12 cellular contexts compared by ENCODE assay signal in the genomic region with DNA sequence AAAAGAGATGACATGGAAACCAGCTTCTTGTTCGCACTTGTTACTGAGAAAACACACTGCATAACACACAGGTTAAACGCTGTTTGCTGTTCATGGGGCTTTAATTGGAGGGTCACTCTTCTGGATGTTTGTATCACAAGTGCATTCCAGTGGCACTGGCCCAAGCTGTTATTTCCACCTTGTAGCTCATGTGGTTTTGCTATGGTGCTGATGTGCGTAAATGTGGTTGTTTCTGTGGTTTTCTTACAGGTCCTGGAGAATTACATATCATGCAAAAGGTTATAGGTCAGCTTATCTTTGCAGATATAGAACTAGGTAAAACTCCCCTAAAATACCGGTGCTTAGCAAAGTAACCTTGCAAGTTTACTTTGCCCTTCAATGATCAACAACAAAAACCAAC.
DNase-seq lines count a peak whose midpoint lies in the region; ATAC-seq and TF ChIP-seq lines count a peak whose summit lies in the region.
"Had no signal": no experiment of that assay in that cellular context is flagged by ENCODE, and none has a peak within 500 bp of the region (broad histone marks: within the 10 kb centered on the region; RNA-seq: fewer than 3 reads in every experiment).

No MANE protein-coding gene starts in this region.

- no peaks in the 10 kb centered on the region for H3K9me3 ChIP-seq in Peyer's patch
- H3K9me3 ChIP-seq: SJCRH30 had no signal

- no peak for DNase-seq in activated B cell treated with CpG ODN at 0.5 μM for 24 hours
- DNase-seq in natural killer cell: no peak
- no peak for DNase-seq in Peyer's patch
- no peak for DNase-seq in AG20443 (ENCODE audit: low spot score)
- DNase-seq in AG08396 (ENCODE audit: low spot score): no peak
- DNase-seq: effector CD8-positive, alpha-beta T cell; GDM1; naive thymus-derived CD8-positive, alpha-beta T cell; NCI-H146 had no signal

- no peak overlapping the region for H3K27ac ChIP-seq in Peyer's patch
- H3K27ac ChIP-seq: SJCRH30 had no signal

- no peaks in the 10 kb centered on the region for H3K4me1 ChIP-seq in Peyer's patch
- H3K4me1 ChIP-seq: SJCRH30 had no signal

- peak; percentile 69 for ATAC-seq in GM18511 (IDR thresholded peaks at IDR 0.05; ENCODE audit: unreplicated experiment)
- peak; percentile 60 for ATAC-seq in HG02798 (IDR thresholded peaks at IDR 0.05; ENCODE audit: poor library complexity, unreplicated experiment)
- ATAC-seq in activated B cell treated with CpG ODN at 0.5 μM for 24 hours (ENCODE audit: low read depth): peak; percentile 40
- ATAC-seq in natural killer cell: peak; percentile 38 to 83 (median 67)

- no peak overlapping the region for H3K4me3 Mint-ChIP-seq in activated B cell treated with CpG ODN at 0.5 μM for 24 hours
- H3K4me3 Mint-ChIP-seq in natural killer cell: no peak overlapping the region
- H3K4me3 Mint-ChIP-seq: naive thymus-derived CD8-positive, alpha-beta T cell had no signal

- CTCF ChIA-PET in activated B cell treated with CpG ODN at 0.5 μM for 24 hours (lab: Charles Lee): interaction anchor here (0.9 to 2.0 kb wide), 2 partner anchors 137 to 323 kb away, joined by 3 to 6 read pairs; no protein-coding TSS in a partner anchor

- no peaks in the 10 kb centered on the region for H3K27me3 ChIP-seq in Peyer's patch
- H3K27me3 ChIP-seq: SJCRH30 had no signal

- H3K27me3 Mint-ChIP-seq in activated B cell treated with CpG ODN at 0.5 μM for 24 hours (no peaks in the 10 kb centered on the region), natural killer cell (ENCODE audit: low read depth in 2 of 2) (no peaks in the 10 kb centered on the region)
- H3K27me3 Mint-ChIP-seq: naive thymus-derived CD8-positive, alpha-beta T cell had no signal

- no peak for TF ChIP-seq CTCF in activated B cell treated with CpG ODN at 0.5 μM for 24 hours (IDR thresholded peaks at IDR 0.05)
- no peak for TF ChIP-seq CTCF in natural killer cell (IDR thresholded peaks at IDR 0.05)
- no peak for TF ChIP-seq CTCF in Peyer's patch (IDR thresholded peaks at IDR 0.05)

- H3K4me1 Mint-ChIP-seq in activated B cell treated with CpG ODN at 0.5 μM for 24 hours (peaks cover 4% of the 10 kb centered on the region), natural killer cell (peaks cover 17 to 27% of the 10 kb centered on the region in 2 donors)

- H3K36me3 Mint-ChIP-seq in activated B cell treated with CpG ODN at 0.5 μM for 24 hours (ENCODE audit: low read depth): no peaks in the 10 kb centered on the region
- no peaks in the 10 kb centered on the region for H3K36me3 Mint-ChIP-seq in natural killer cell
- H3K36me3 Mint-ChIP-seq: naive thymus-derived CD8-positive, alpha-beta T cell had no signal

- H3K36me3 ChIP-seq in Peyer's patch: no peaks in the 10 kb centered on the region
- H3K36me3 ChIP-seq: SJCRH30 had no signal

- no peak overlapping the region for H3K27ac Mint-ChIP-seq in activated B cell treated with CpG ODN at 0.5 μM for 24 hours
- peak overlapping the region in 1 of 2 donors; percentile 11 for H3K27ac Mint-ChIP-seq in natural killer cell
- H3K27ac Mint-ChIP-seq: naive thymus-derived CD8-positive, alpha-beta T cell had no signal

- intact Hi-C loops in activated B cell treated with CpG ODN at 0.5 μM for 24 hours (cut with micrococcal nuclease): no loop called here
- intact Hi-C loops in natural killer cell (cut with micrococcal nuclease): no loop called here

- no peak overlapping the region for H3K4me3 ChIP-seq in Peyer's patch
- H3K4me3 ChIP-seq: SJCRH30 had no signal

- POLR2A ChIA-PET in activated B cell treated with CpG ODN at 0.5 μM for 24 hours (lab: Charles Lee): no interaction called here

- no peak for TF ChIP-seq POLR2A in Peyer's patch (IDR thresholded peaks at IDR 0.05)

- H3K9me3 Mint-ChIP-seq in activated B cell treated with CpG ODN at 0.5 μM for 24 hours: no peaks in the 10 kb centered on the region
- H3K9me3 Mint-ChIP-seq in natural killer cell: peaks cover 0 to 10% of the 10 kb centered on the region in 2 donors
